In the genomic region with DNA sequence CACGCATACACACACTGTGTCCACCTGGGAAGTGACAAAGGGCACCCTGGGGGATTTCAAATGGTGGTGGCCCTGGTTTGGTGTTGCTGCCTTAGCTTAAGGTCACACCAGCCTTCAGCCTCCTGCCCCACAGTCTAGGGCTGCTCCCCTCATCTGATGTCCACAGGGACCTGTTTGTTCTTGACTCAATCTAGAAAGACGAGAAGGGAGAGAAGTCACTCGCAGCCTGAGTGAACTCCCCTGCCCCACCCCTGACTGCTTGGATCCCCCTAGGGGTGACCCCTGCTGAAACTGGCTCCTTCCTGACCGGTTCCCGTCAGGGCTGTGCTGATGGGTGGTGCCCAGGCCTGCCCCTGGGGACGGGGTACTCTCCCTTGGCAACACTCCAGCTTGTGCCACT, we compare ENCODE assay signal across 6 cellular contexts. TPM values are rescaled to one million over a fixed set of nuclear protein-coding genes. Genes with fewer than 3 reads are reported as not detected.
"Had no signal": no experiment of that assay in that cellular context is flagged by ENCODE, and none has a peak within 500 bp of the region (broad histone marks: within the 10 kb centered on the region; RNA-seq: fewer than 3 reads in every experiment).

No MANE protein-coding gene starts in this region.

RNA-seq across cellular contexts. Expression of a gene that starts 14.9 kb away (rescaled TPM):
- total RNA-seq: activated naive CD8-positive, alpha-beta T cell treated with anti-CD3 and anti-CD28 coated beads, Interleukin-2, amount 10 ng/mL, durations not matched to agents 7 days and 5 days; cardiac septum; NCI-H460; OCI-LY7; Right ventricle myocardium inferior; T-helper 2 cell treated with Interferon-gamma antibody and Interleukin-4, amounts not matched to agents 100 ng/mL and 5 ng/mL, for 36 hours had no signal
